ENCODE assay signal across 8 cellular contexts in genomic region chr20:44990425-44990824, GRCh38. TPM values are rescaled to one million over a fixed set of nuclear protein-coding genes. Genes with fewer than 3 reads are reported as not detected.
A peak's percentile ranks its signal among the peaks of the same experiment; 100 is the strongest.
DNase-seq lines count a peak whose midpoint lies in the region; ATAC-seq and TF ChIP-seq lines count a peak whose summit lies in the region.

No MANE protein-coding gene starts in this region.

- CTCF ChIA-PET in activated CD4-positive, alpha-beta memory T cell treated with anti-CD3 and anti-CD28 coated beads, Interleukin-2, amount 10 ng/mL, durations not matched to agents 7 days and 5 days (lab: Charles Lee) = interaction anchor here (1.0 to 1.4 kb wide), 2 partner anchors 23 to 54 kb away, joined by 3 to 4 read pairs; no protein-coding TSS in a partner anchor

- H3K4me3 Mint-ChIP-seq in activated CD4-positive, alpha-beta memory T cell treated with anti-CD3 and anti-CD28 coated beads, Interleukin-2, amount 10 ng/mL, durations not matched to agents 7 days and 5 days = peak overlapping the region; percentile 72
- H3K4me3 Mint-ChIP-seq in stimulated activated naive CD8-positive, alpha-beta T cell treated with anti-CD3 and anti-CD28 coated beads, Interleukin-15, Interleukin-2, amounts not matched to agents 100 ng/mL and 50 ng/mL, for 24 hours = peak overlapping the region; percentile 80

- POLR2A ChIA-PET in activated CD4-positive, alpha-beta memory T cell treated with anti-CD3 and anti-CD28 coated beads, Interleukin-2, amount 10 ng/mL, durations not matched to agents 7 days and 5 days (lab: Charles Lee) = interaction anchor here (0.8 to 3.5 kb wide), 9 partner anchors 12 to 81 kb away, joined by 3 to 22 read pairs (median 4); partner anchors contain the start of genes STK4 and TOMM34

- H3K27me3 ChIP-seq in HUES48 (ENCODE audit: control insufficient read depth, insufficient read depth, low read length) (no peaks in the 10 kb centered on the region), right atrium auricular region (no peaks in the 10 kb centered on the region)

- H3K4me1 ChIP-seq in HUES48 (ENCODE audit: control insufficient read depth, insufficient read depth, low read length) (peaks cover 15% of the 10 kb centered on the region), right atrium auricular region (peaks cover 0 to 26% of the 10 kb centered on the region in 2 donors)

- peaks cover 71% of the 10 kb centered on the region for H3K36me3 Mint-ChIP-seq in activated CD4-positive, alpha-beta memory T cell treated with anti-CD3 and anti-CD28 coated beads, Interleukin-2, amount 10 ng/mL, durations not matched to agents 7 days and 5 days (ENCODE audit: low read depth)
- H3K36me3 Mint-ChIP-seq in stimulated activated naive CD8-positive, alpha-beta T cell treated with anti-CD3 and anti-CD28 coated beads, Interleukin-15, Interleukin-2, amounts not matched to agents 100 ng/mL and 50 ng/mL, for 24 hours (ENCODE audit: low read depth) = peaks cover 77% of the 10 kb centered on the region

- H3K4me3 ChIP-seq in HUES48 (ENCODE audit: low read depth, low read length) (no peak overlapping the region), right atrium auricular region (peak overlapping the region in 1 of 2 donors; percentile 10)

- no peak for ATAC-seq in GM18519 (IDR thresholded peaks at IDR 0.05; ENCODE audit: low FRiP score, unreplicated experiment)
- no peak for ATAC-seq in GM19035 (IDR thresholded peaks at IDR 0.05; ENCODE audit: unreplicated experiment)

- no peaks in the 10 kb centered on the region for H3K9me3 ChIP-seq in HUES48 (ENCODE audit: control insufficient read depth, insufficient read depth, low read length)
- no peaks in the 10 kb centered on the region for H3K9me3 ChIP-seq in right atrium auricular region

- no peaks in the 10 kb centered on the region for H3K27me3 Mint-ChIP-seq in activated CD4-positive, alpha-beta memory T cell treated with anti-CD3 and anti-CD28 coated beads, Interleukin-2, amount 10 ng/mL, durations not matched to agents 7 days and 5 days
- no peaks in the 10 kb centered on the region for H3K27me3 Mint-ChIP-seq in stimulated activated naive CD8-positive, alpha-beta T cell treated with anti-CD3 and anti-CD28 coated beads, Interleukin-15, Interleukin-2, amounts not matched to agents 100 ng/mL and 50 ng/mL, for 24 hours

- H3K9me3 Mint-ChIP-seq in activated CD4-positive, alpha-beta memory T cell treated with anti-CD3 and anti-CD28 coated beads, Interleukin-2, amount 10 ng/mL, durations not matched to agents 7 days and 5 days = no peaks in the 10 kb centered on the region
- no peaks in the 10 kb centered on the region for H3K9me3 Mint-ChIP-seq in stimulated activated naive CD8-positive, alpha-beta T cell treated with anti-CD3 and anti-CD28 coated beads, Interleukin-15, Interleukin-2, amounts not matched to agents 100 ng/mL and 50 ng/mL, for 24 hours

- DNase-seq in activated CD4-positive, alpha-beta memory T cell treated with anti-CD3 and anti-CD28 coated beads, Interleukin-2, amount 10 ng/mL, durations not matched to agents 7 days and 5 days = peak; percentile 50
- no peak for DNase-seq in right atrium auricular region (ENCODE audit: low spot score)
- no peak for DNase-seq in effector CD8-positive, alpha-beta T cell (lab: John Stamatoyannopoulos, UW)
- DNase-seq in NCI-H2227 (lab: John Stamatoyannopoulos, UW; ENCODE audit: unreplicated experiment) = no peak

- H3K27ac ChIP-seq in HUES48 (ENCODE audit: low read depth, low read length) (peak overlapping the region; percentile 12), right atrium auricular region (peak overlapping the region; percentile 4 to 32)

- H3K4me1 Mint-ChIP-seq in activated CD4-positive, alpha-beta memory T cell treated with anti-CD3 and anti-CD28 coated beads, Interleukin-2, amount 10 ng/mL, durations not matched to agents 7 days and 5 days = peaks cover 73% of the 10 kb centered on the region
- H3K4me1 Mint-ChIP-seq in stimulated activated naive CD8-positive, alpha-beta T cell treated with anti-CD3 and anti-CD28 coated beads, Interleukin-15, Interleukin-2, amounts not matched to agents 100 ng/mL and 50 ng/mL, for 24 hours (ENCODE audit: low read depth) = peaks cover 78% of the 10 kb centered on the region

- H3K36me3 ChIP-seq in HUES48 (ENCODE audit: control insufficient read depth, insufficient read depth, low read length) (peaks cover 43% of the 10 kb centered on the region), right atrium auricular region (peaks cover 9% of the 10 kb centered on the region)

- peak overlapping the region; percentile 88 for H3K27ac Mint-ChIP-seq in activated CD4-positive, alpha-beta memory T cell treated with anti-CD3 and anti-CD28 coated beads, Interleukin-2, amount 10 ng/mL, durations not matched to agents 7 days and 5 days
- H3K27ac Mint-ChIP-seq in stimulated activated naive CD8-positive, alpha-beta T cell treated with anti-CD3 and anti-CD28 coated beads, Interleukin-15, Interleukin-2, amounts not matched to agents 100 ng/mL and 50 ng/mL, for 24 hours = peak overlapping the region; percentile 91

- TF ChIP-seq CTCF in right atrium auricular region (IDR thresholded peaks at IDR 0.05) = no peak

- no peak overlapping the region for H3K9ac ChIP-seq in HUES48 (ENCODE audit: low read depth, low read length)

RNA-seq across cellular contexts. Expression of gene STK4, which starts 24.1 kb away (rescaled TPM):
- 100 to 1,000 TPM; 204 to 213 TPM for total RNA-seq in activated CD4-positive, alpha-beta memory T cell treated with anti-CD3 and anti-CD28 coated beads, Interleukin-2, amount 10 ng/mL, durations not matched to agents 7 days and 5 days
- 10 to 100 TPM in 1 of 2 donors, 1 to 10 TPM in 1; 7.3 to 12.6 TPM for total RNA-seq in right atrium auricular region

RNA-seq across cellular contexts. Expression of gene TOMM34, which starts 30.2 kb away (rescaled TPM):
- total RNA-seq in activated CD4-positive, alpha-beta memory T cell treated with anti-CD3 and anti-CD28 coated beads, Interleukin-2, amount 10 ng/mL, durations not matched to agents 7 days and 5 days = 10 to 100 TPM; 16.0 to 16.4 TPM
- total RNA-seq in right atrium auricular region = 10 to 100 TPM; 10.6 to 17.0 TPM

Comparison
In these comparisons a context has a peak if more than half of its experiments do, and no peak if none do; other contexts are left out.
1. RNA of gene STK4, which starts 24.1 kb away (total RNA-seq): 204 to 213 TPM in activated CD4-positive, alpha-beta memory T cell treated with anti-CD3 and anti-CD28 coated beads, Interleukin-2, amount 10 ng/mL, durations not matched to agents 7 days and 5 days; 7.3 to 12.6 TPM in right atrium auricular region; every median in the first group is over 10 times any median in the second.